8 cellular contexts compared by ENCODE assay signal in genomic region chr9:4228606-4229005, GRCh38.
DNase-seq lines count a peak whose midpoint lies in the region; ATAC-seq and TF ChIP-seq lines count a peak whose summit lies in the region.

No MANE protein-coding gene starts in this region.

- peaks cover 15 to 18% of the 10 kb centered on the region in 2 donors for H3K27me3 Mint-ChIP-seq in stimulated activated naive B cell treated with anti-CD40 and anti-IgM and Interleukin-4, amounts not matched to agents 10 μg/mL and 1 μg/mL and 100 μg/mL, for 72 hours

- H3K4me3 Mint-ChIP-seq in stimulated activated naive B cell treated with anti-CD40 and anti-IgM and Interleukin-4, amounts not matched to agents 10 μg/mL and 1 μg/mL and 100 μg/mL, for 72 hours: no peak overlapping the region

- no peaks in the 10 kb centered on the region for H3K36me3 Mint-ChIP-seq in stimulated activated naive B cell treated with anti-CD40 and anti-IgM and Interleukin-4, amounts not matched to agents 10 μg/mL and 1 μg/mL and 100 μg/mL, for 72 hours

- DNase-seq in NCI-H510A treated with DMSO at 0.1 percent for 48 hours (lab: John Stamatoyannopoulos, UW) (peak; percentile 34), NCI-H510A (lab: John Stamatoyannopoulos, UW) (no peak), OCI-LY7 (ENCODE audit: low spot score) (no peak), fibroblast of the aortic adventitia (ENCODE audit: low read depth) (peak; percentile 60), GM19238 (ENCODE audit: insufficient read length, low spot score) (no peak), COLO668 (lab: John Stamatoyannopoulos, UW; ENCODE audit: unreplicated experiment) (no peak)
- DNase-seq in stimulated activated naive B cell treated with anti-CD40 and anti-IgM and Interleukin-4, amounts not matched to agents 10 μg/mL and 1 μg/mL and 100 μg/mL, for 72 hours: no peak
- no peak for DNase-seq in effector memory CD4-positive, alpha-beta T cell

- H3K9me3 Mint-ChIP-seq in stimulated activated naive B cell treated with anti-CD40 and anti-IgM and Interleukin-4, amounts not matched to agents 10 μg/mL and 1 μg/mL and 100 μg/mL, for 72 hours: peaks cover 4 to 7% of the 10 kb centered on the region in 2 donors

- peak; percentile 46 to 60 for ATAC-seq in stimulated activated naive B cell treated with anti-CD40 and anti-IgM and Interleukin-4, amounts not matched to agents 10 μg/mL and 1 μg/mL and 100 μg/mL, for 72 hours (replicated peaks)

- CTCF ChIA-PET in OCI-LY7 (lab: Charles Lee; ENCODE audit: unreplicated experiment): no interaction called here

- no peaks in the 10 kb centered on the region for H3K36me3 ChIP-seq in OCI-LY7 (ENCODE audit: insufficient read depth, low read length)
- H3K36me3 ChIP-seq in effector memory CD4-positive, alpha-beta T cell (ENCODE audit: control insufficient read depth, insufficient read depth, low read length): no peaks in the 10 kb centered on the region

- no peaks in the 10 kb centered on the region for H3K27me3 ChIP-seq in effector memory CD4-positive, alpha-beta T cell (replicated peaks; ENCODE audit: control insufficient read depth, insufficient read depth, low read length, poor library complexity, severe bottlenecking)

- no peak overlapping the region for H3K4me3 ChIP-seq in OCI-LY7 (ENCODE audit: low read depth, low read length, poor library complexity, severe bottlenecking)
- no peak overlapping the region for H3K4me3 ChIP-seq in fibroblast of the aortic adventitia (ENCODE audit: low read depth, low read length)
- H3K4me3 ChIP-seq in effector memory CD4-positive, alpha-beta T cell (ENCODE audit: insufficient read depth, low read depth, low read length, poor library complexity, severe bottlenecking): no peak overlapping the region

- TF ChIP-seq CTCF in OCI-LY7 (conservative IDR thresholded peaks at IDR 0.05; ENCODE audit: low read length) (peak; percentile 56), fibroblast of the aortic adventitia (IDR thresholded peaks at IDR 0.05; ENCODE audit: insufficient read depth, low read length) (peak; percentile 78)

- H3K27ac ChIP-seq in OCI-LY7 (ENCODE audit: low read depth, low read length, poor library complexity, severe bottlenecking): no peak overlapping the region
- no peak overlapping the region for H3K27ac ChIP-seq in effector memory CD4-positive, alpha-beta T cell (ENCODE audit: insufficient read depth, low read length, poor library complexity, severe bottlenecking)

- H4K20me1 ChIP-seq in OCI-LY7 (ENCODE audit: insufficient read depth, low read length): no peaks in the 10 kb centered on the region

- intact Hi-C loops in OCI-LY7 (cut with micrococcal nuclease; ENCODE audit: unreplicated experiment): no loop called here

- no peak overlapping the region for H3K27ac Mint-ChIP-seq in stimulated activated naive B cell treated with anti-CD40 and anti-IgM and Interleukin-4, amounts not matched to agents 10 μg/mL and 1 μg/mL and 100 μg/mL, for 72 hours

- no peak overlapping the region for H3K4me2 ChIP-seq in OCI-LY7 (ENCODE audit: low read length)

- no peaks in the 10 kb centered on the region for H3K9me3 ChIP-seq in OCI-LY7 (ENCODE audit: low read length)
- H3K9me3 ChIP-seq in effector memory CD4-positive, alpha-beta T cell (ENCODE audit: control insufficient read depth, low read length): no peaks in the 10 kb centered on the region

- no peaks in the 10 kb centered on the region for H3K4me1 ChIP-seq in OCI-LY7 (ENCODE audit: insufficient read depth, low read length, poor library complexity, severe bottlenecking)
- H3K4me1 ChIP-seq in effector memory CD4-positive, alpha-beta T cell (ENCODE audit: control insufficient read depth, insufficient read depth, low read length, poor library complexity, severe bottlenecking): no peaks in the 10 kb centered on the region

- POLR2A ChIA-PET in OCI-LY7 (lab: Charles Lee): interaction anchor here (0.6 kb wide), 1 partner anchor 11 kb away, joined by 3 read pairs; no protein-coding TSS in a partner anchor

- H3K4me1 Mint-ChIP-seq in stimulated activated naive B cell treated with anti-CD40 and anti-IgM and Interleukin-4, amounts not matched to agents 10 μg/mL and 1 μg/mL and 100 μg/mL, for 72 hours: no peaks in the 10 kb centered on the region

- no TSS peak for BruUV-seq in OCI-LY7 (replicated peaks; lab: Mats Ljungman, UMichigan)

- no peak overlapping the region for H2AFZ ChIP-seq in OCI-LY7 (ENCODE audit: low read length)

- H3K79me2 ChIP-seq in OCI-LY7 (ENCODE audit: insufficient read depth, low read depth, low read length): no peaks in the 10 kb centered on the region

- no peaks in the 10 kb centered on the region for H3K9me2 ChIP-seq in OCI-LY7 (ENCODE audit: insufficient read depth, low read length)

Comparison
In these comparisons a context has a peak if more than half of its experiments do, and no peak if none do; other contexts are left out.
1. DNase-seq: peak in NCI-H510A treated with DMSO at 0.1 percent for 48 hours (single experiment) and fibroblast of the aortic adventitia (single experiment); none in NCI-H510A (single experiment), OCI-LY7 (single experiment), stimulated activated naive B cell treated with anti-CD40 and anti-IgM and Interleukin-4, amounts not matched to agents 10 μg/mL and 1 μg/mL and 100 μg/mL, for 72 hours (single experiment), GM19238 (single experiment), effector memory CD4-positive, alpha-beta T cell (0 of 3) and COLO668 (single experiment).